Comparison of ENCODE assay signal across 18 cellular contexts in genomic region chr3:52432225-52432624, GRCh38. TPM values are rescaled to one million over a fixed set of nuclear protein-coding genes. Genes with fewer than 3 reads are reported as not detected.
A peak's percentile ranks its signal among the peaks of the same experiment; 100 is the strongest.
DNase-seq lines count a peak whose midpoint lies in the region; ATAC-seq and TF ChIP-seq lines count a peak whose summit lies in the region.
"Had no signal": no experiment of that assay in that cellular context is flagged by ENCODE, and none has a peak within 500 bp of the region (broad histone marks: within the 10 kb centered on the region; RNA-seq: fewer than 3 reads in every experiment).

No MANE protein-coding gene starts in this region.

- DNase-seq in cardiac septum (ENCODE audit: low spot score) (peak; percentile 39), Right ventricle myocardium inferior (ENCODE audit: missing footprints) (no peak), omental fat pad (ENCODE audit: low spot score) (peak; percentile 14), upper lobe of left lung (peak in 1 of 2 donors; percentile 10), SIG-M5 (lab: John Stamatoyannopoulos, UW) (no peak), dermis blood vessel endothelial cell (no peak)
- DNase-seq: activated CD4-positive, alpha-beta T cell treated with anti-CD3 and anti-CD28 coated beads for 48 hours; activated naive CD4-positive, alpha-beta T cell treated with Interleukin-2 at 50 U/mL for 16 hours; DMS53; effector CD4-positive, alpha-beta T cell; esophagus squamous epithelium; KBM-7; NCI-H1694; SW 1271 had no signal

- no peak overlapping the region for H3K4me3 ChIP-seq in upper lobe of left lung
- H3K4me3 ChIP-seq: esophagus squamous epithelium, GM23338 had no signal

- no peaks in the 10 kb centered on the region for H3K9me3 Mint-ChIP-seq in dendritic cell treated with granulocyte-macrophage colony-stimulating factor and Interleukin-4, amounts not matched to agents 40 ng/mL and 50 ng/mL, for 4 days
- H3K9me3 Mint-ChIP-seq: central memory CD8-positive, alpha-beta T cell; GM23338 had no signal

- 66 to 68% methylated on average over 6 of the region's 6 CpGs for WGBS in upper lobe of left lung, 2 donors

- TF ChIP-seq EP300 in upper lobe of left lung (IDR thresholded peaks at IDR 0.05), result no peak

- H3K36me3 Mint-ChIP-seq in dendritic cell treated with granulocyte-macrophage colony-stimulating factor and Interleukin-4, amounts not matched to agents 40 ng/mL and 50 ng/mL, for 4 days (ENCODE audit: low read depth), result no peaks in the 10 kb centered on the region

- peak overlapping the region; percentile 30 to 79 (median 60) for H3K27ac ChIP-seq in upper lobe of left lung

- H3K4me1 Mint-ChIP-seq in dendritic cell treated with granulocyte-macrophage colony-stimulating factor and Interleukin-4, amounts not matched to agents 40 ng/mL and 50 ng/mL, for 4 days (ENCODE audit: low read depth), result peaks cover 52% of the 10 kb centered on the region

- H3K27me3 ChIP-seq in upper lobe of left lung, result no peaks in the 10 kb centered on the region
- H3K27me3 ChIP-seq: esophagus squamous epithelium had no signal

- H3K4me1 ChIP-seq in upper lobe of left lung, result peaks cover 44 to 62% (median 54%) of the 10 kb centered on the region in 4 donors

- TF ChIP-seq POLR2A in upper lobe of left lung (IDR thresholded peaks at IDR 0.05), result no peak

- no peak for ATAC-seq in Right ventricle myocardium inferior
- ATAC-seq in omental fat pad (ENCODE audit: low FRiP score), result no peak
- ATAC-seq in upper lobe of left lung (ENCODE audit: low FRiP score in 2 of 2), result no peak
- ATAC-seq in HG03095 (IDR thresholded peaks at IDR 0.05; ENCODE audit: unreplicated experiment), result no peak
- ATAC-seq: GM23338 had no signal

- no peaks in the 10 kb centered on the region for H3K36me3 ChIP-seq in upper lobe of left lung
- H3K36me3 ChIP-seq: esophagus squamous epithelium had no signal

- peaks cover 13% of the 10 kb centered on the region for H3K27me3 Mint-ChIP-seq in dendritic cell treated with granulocyte-macrophage colony-stimulating factor and Interleukin-4, amounts not matched to agents 40 ng/mL and 50 ng/mL, for 4 days
- H3K27me3 Mint-ChIP-seq: central memory CD8-positive, alpha-beta T cell had no signal

- peak overlapping the region; percentile 60 for H3K27ac Mint-ChIP-seq in dendritic cell treated with granulocyte-macrophage colony-stimulating factor and Interleukin-4, amounts not matched to agents 40 ng/mL and 50 ng/mL, for 4 days
- H3K27ac Mint-ChIP-seq: GM23338 had no signal

- H3K4me3 Mint-ChIP-seq in dendritic cell treated with granulocyte-macrophage colony-stimulating factor and Interleukin-4, amounts not matched to agents 40 ng/mL and 50 ng/mL, for 4 days, result no peak overlapping the region
- H3K4me3 Mint-ChIP-seq: central memory CD8-positive, alpha-beta T cell; GM23338 had no signal

- TF ChIP-seq CTCF in omental fat pad (IDR thresholded peaks at IDR 0.05) (no peak), upper lobe of left lung (IDR thresholded peaks at IDR 0.05) (no peak)

- H3K9me3 ChIP-seq in upper lobe of left lung, result no peaks in the 10 kb centered on the region
- H3K9me3 ChIP-seq: esophagus squamous epithelium had no signal

- intact Hi-C loops in cardiac septum (cut with DNase I), result no loop called here
- intact Hi-C loops in Right ventricle myocardium inferior (cut with DNase I), result no loop called here
- intact Hi-C loops in dendritic cell treated with granulocyte-macrophage colony-stimulating factor and Interleukin-4, amounts not matched to agents 40 ng/mL and 50 ng/mL, for 4 days (cut with micrococcal nuclease), result no loop called here

RNA-seq across cellular contexts. Expression of gene SEMA3G, which starts 12.7 kb away (rescaled TPM):
- total RNA-seq in cardiac septum (15.3 TPM), Right ventricle myocardium inferior (12.3 TPM), omental fat pad (100 to 1,000 TPM in 3 of 4 donors, 10 to 100 TPM in 1; 21.3 to 200 (median 131) TPM), upper lobe of left lung (10 to 100 TPM in 5 of 6 donors, 1 to 10 TPM in 1; 5.1 to 69.0 (median 20.7) TPM), dermis blood vessel endothelial cell (30.5 and 30.9 TPM in 2 replicates)

RNA-seq across cellular contexts. Expression of gene TNNC1, which starts 21.6 kb away (rescaled TPM):
- total RNA-seq in cardiac septum, result 8,054 TPM
- 9,051 TPM for total RNA-seq in Right ventricle myocardium inferior
- total RNA-seq in omental fat pad, result 1 to 10 TPM in 2 of 4 donors, not detected in 2; 2.4 to 2.5 TPM
- total RNA-seq in upper lobe of left lung, result 100 to 1,000 TPM in 4 of 6 donors, 10 to 100 TPM in 2; 28.3 to 196 (median 122) TPM
- not detected in 2 replicates for total RNA-seq in dermis blood vessel endothelial cell

RNA-seq across cellular contexts. Expression of gene PHF7, which starts 21.8 kb away (rescaled TPM):
- total RNA-seq in cardiac septum (17.5 TPM), Right ventricle myocardium inferior (13.7 TPM), omental fat pad (10 to 100 TPM in 2 of 4 donors, 1 to 10 TPM in 2; 5.5 to 12.9 (median 9.1) TPM), upper lobe of left lung (10 to 100 TPM in 3 of 6 donors, 1 to 10 TPM in 3; 5.6 to 14.8 (median 10.0) TPM), dermis blood vessel endothelial cell (2.9 and 4.4 TPM in 2 replicates)

RNA-seq across cellular contexts. Expression of gene BAP1, which starts 22.4 kb away (rescaled TPM):
- total RNA-seq in cardiac septum, result 53.0 TPM
- total RNA-seq in Right ventricle myocardium inferior, result 53.3 TPM
- total RNA-seq in omental fat pad, result 10 to 100 TPM; 44.6 to 73.0 (median 57.4) TPM
- 10 to 100 TPM; 58.0 to 90.1 (median 75.1) TPM for total RNA-seq in upper lobe of left lung
- total RNA-seq in dermis blood vessel endothelial cell, result 72.7 and 92.1 TPM in 2 replicates

RNA-seq across cellular contexts. Expression of gene NISCH, which starts 23.2 kb away (rescaled TPM):
- total RNA-seq in cardiac septum, result 59.1 TPM
- 45.6 TPM for total RNA-seq in Right ventricle myocardium inferior
- 10 to 100 TPM; 59.8 to 82.3 (median 68.5) TPM for total RNA-seq in omental fat pad
- 100 to 1,000 TPM in 2 of 6 donors, 10 to 100 TPM in 4; 60.7 to 288 (median 83.0) TPM for total RNA-seq in upper lobe of left lung
- total RNA-seq in dermis blood vessel endothelial cell, result 72.8 and 106 TPM in 2 replicates

Comparison
In these comparisons a context has a peak if more than half of its experiments do, and no peak if none do; other contexts are left out.
1. DNase-seq: peak in cardiac septum (single experiment) and omental fat pad (single experiment); none in Right ventricle myocardium inferior (single experiment), SIG-M5 (single experiment) and dermis blood vessel endothelial cell (single experiment).
2. RNA of gene TNNC1, which starts 21.6 kb away (total RNA-seq): 9,051 TPM in Right ventricle myocardium inferior (single experiment) and 8,054 TPM in cardiac septum (single experiment); 28.3 to 196 TPM in upper lobe of left lung, 2.4 to 2.5 TPM in omental fat pad and not detected in dermis blood vessel endothelial cell; every median in the first group is over 10 times any median in the second.